Comparison of ENCODE assay signal across 10 cellular contexts in the genomic region with DNA sequence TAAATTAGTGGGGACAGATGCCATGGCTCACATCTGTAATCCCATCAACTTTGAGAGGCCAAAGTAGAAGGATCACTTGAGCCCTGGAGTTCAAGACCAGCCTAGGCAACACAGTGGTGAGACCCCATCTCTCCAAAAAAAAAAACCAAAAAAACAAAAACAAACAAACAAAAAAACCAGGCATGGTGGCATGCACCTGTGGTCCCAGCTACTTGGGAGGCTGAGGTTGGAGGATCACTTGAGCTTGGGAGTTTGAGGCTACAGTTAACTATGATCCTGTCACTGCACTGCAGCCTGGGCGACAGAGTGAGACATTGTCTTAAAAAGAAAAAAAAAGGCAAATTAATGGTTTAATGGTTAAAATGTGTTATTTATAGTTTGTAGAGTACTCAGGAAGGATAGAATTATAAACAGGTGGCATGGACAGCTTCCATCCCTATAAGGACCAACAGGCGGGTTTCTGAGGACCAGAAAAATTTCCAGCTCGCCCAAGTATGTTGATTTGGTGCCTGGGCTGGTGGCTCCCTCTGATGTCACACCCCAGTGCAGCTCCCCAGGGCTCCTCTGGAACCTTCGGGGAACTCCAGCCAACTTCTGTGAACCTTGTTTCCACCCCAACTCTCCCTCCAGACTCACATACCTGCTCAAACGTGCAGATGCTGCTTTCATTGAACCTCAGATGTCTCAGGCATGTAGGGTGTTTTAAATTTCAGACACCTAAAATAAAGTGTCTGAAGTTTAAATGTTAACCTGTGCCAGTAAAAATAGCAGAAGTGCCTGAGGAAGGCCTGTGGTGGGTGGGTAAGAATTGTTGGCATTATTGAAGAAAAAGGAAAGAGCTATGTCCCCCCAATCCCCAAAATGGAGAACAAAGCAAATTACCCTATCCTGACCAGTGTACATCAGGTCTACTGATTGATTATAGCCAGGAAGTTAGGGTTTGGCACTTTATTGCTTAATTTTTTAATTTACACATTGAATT.
DNase-seq lines count a peak whose midpoint lies in the region; ATAC-seq and TF ChIP-seq lines count a peak whose summit lies in the region.
"Had no signal": no experiment of that assay in that cellular context is flagged by ENCODE, and none has a peak within 500 bp of the region (broad histone marks: within the 10 kb centered on the region; RNA-seq: fewer than 3 reads in every experiment).

No MANE protein-coding gene starts in this region.

- H3K9me3 ChIP-seq in left lung, result no peaks in the 10 kb centered on the region
- H3K9me3 ChIP-seq: SJSA1 had no signal

- peak; percentile 24 for ATAC-seq in GM21381 (IDR thresholded peaks at IDR 0.05; ENCODE audit: unreplicated experiment)
- ATAC-seq in HG03442 (IDR thresholded peaks at IDR 0.05; ENCODE audit: unreplicated experiment), result peak; percentile 27
- ATAC-seq in left lung, result peak; percentile 3

- no peak for TF ChIP-seq CTCF in GM12864 (IDR thresholded peaks at IDR 0.05; ENCODE audit: low read depth, low read length, missing control alignments)
- TF ChIP-seq CTCF in left lung (IDR thresholded peaks at IDR 0.05), result no peak

- H3K27ac ChIP-seq in left lung, result peak overlapping the region; percentile 51
- H3K27ac ChIP-seq: SJSA1 had no signal

- DNase-seq in GM12864 (ENCODE audit: low read depth) (no peak), left lung (no peak), GDM1 (lab: John Stamatoyannopoulos, UW) (no peak), T-helper 9 cell (no peak)
- no peak for DNase-seq in stimulated activated CD8-positive, alpha-beta memory T cell treated with anti-CD3 and anti-CD28 coated beads, Interleukin-4, amount 100 ng/mL, for 48 hours
- no peak for DNase-seq in activated CD4-positive, alpha-beta T cell treated with anti-CD3 and anti-CD28 coated beads for 48 hours
- DNase-seq: activated naive CD8-positive, alpha-beta T cell treated with anti-CD3 and anti-CD28 coated beads, Interleukin-2, amount 10 ng/mL, durations not matched to agents 7 days and 5 days had no signal

- H3K36me3 ChIP-seq in left lung, result no peaks in the 10 kb centered on the region

- H3K27me3 ChIP-seq in left lung, result no peaks in the 10 kb centered on the region
- H3K27me3 ChIP-seq: SJSA1 had no signal

- H3K4me3 ChIP-seq in GM12864 (ENCODE audit: low read depth, low read length) (peak overlapping the region; percentile 37; the same call in 1 of the 2 replicates), left lung (no peak overlapping the region)
- H3K4me3 ChIP-seq: SJSA1 had no signal

- H3K4me1 ChIP-seq in left lung, result peaks cover 22 to 71% of the 10 kb centered on the region in 2 donors

- intact Hi-C loops in left lung (cut with DNase I), result no loop called here
